Comparison of ENCODE assay signal across 4 cellular contexts in the genomic region with DNA sequence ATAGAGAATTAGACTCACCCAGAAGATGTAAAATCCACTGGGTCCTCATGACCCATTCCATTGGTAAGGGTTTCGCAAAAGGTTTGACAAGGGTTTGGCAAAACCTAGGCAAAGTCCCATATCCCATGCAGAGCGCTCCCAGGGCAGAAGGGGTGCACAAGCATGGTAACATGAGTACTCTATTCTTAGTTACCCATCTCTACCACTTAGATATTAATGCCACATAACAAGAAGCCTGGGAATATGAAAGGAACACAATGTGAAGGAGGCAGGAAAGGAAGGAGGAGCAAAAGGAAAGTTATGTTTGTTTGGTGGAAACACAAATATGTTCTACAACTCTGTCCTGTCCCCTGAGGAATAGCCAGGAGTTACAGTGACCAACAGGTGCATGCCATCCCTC.
"Had no signal": no experiment of that assay in that cellular context is flagged by ENCODE, and none has a peak within 500 bp of the region (broad histone marks: within the 10 kb centered on the region; RNA-seq: fewer than 3 reads in every experiment).

No MANE protein-coding gene starts in this region.

- ATAC-seq: GM23338 had no signal

- H3K4me3 ChIP-seq: GM23338 had no signal

- DNase-seq: H9, HCEC 1CT, IMR-90 had no signal
